10 cellular contexts compared by ENCODE assay signal in genomic region chr4:100106982-100107381, GRCh38.
DNase-seq lines count a peak whose midpoint lies in the region; ATAC-seq and TF ChIP-seq lines count a peak whose summit lies in the region.
"Had no signal": no experiment of that assay in that cellular context is flagged by ENCODE, and none has a peak within 500 bp of the region (broad histone marks: within the 10 kb centered on the region; RNA-seq: fewer than 3 reads in every experiment).

No MANE protein-coding gene starts in this region.

- H3K36me3 Mint-ChIP-seq in activated naive CD4-positive, alpha-beta T cell treated with anti-CD3 and anti-CD28 coated beads, Interleukin-2, amount 50 U/mL, for 72 hours = no peaks in the 10 kb centered on the region
- H3K36me3 Mint-ChIP-seq in T-cell = no peaks in the 10 kb centered on the region

- H3K4me1 ChIP-seq in spleen = peaks cover 0 to 21% (median 9%) of the 10 kb centered on the region in 6 donors

- no peaks in the 10 kb centered on the region for H3K9me3 ChIP-seq in spleen

- no peak overlapping the region for H3K4me3 ChIP-seq in spleen

- no peaks in the 10 kb centered on the region for H3K36me3 ChIP-seq in spleen

- H3K4me3 Mint-ChIP-seq in T-cell = no peak overlapping the region
- H3K4me3 Mint-ChIP-seq: endodermal cell had no signal

- no peak for TF ChIP-seq CTCF in spleen (IDR thresholded peaks at IDR 0.05 in 8 of 11, conservative IDR thresholded peaks at IDR 0.05 in 3 of 11)

- CTCF ChIA-PET in T-cell (lab: Charles Lee) = interaction anchor here (0.8 to 3.6 kb wide), 3 partner anchors 8 to 14 kb away, joined by 3 to 22 read pairs (median 7); no protein-coding TSS in a partner anchor

- ATAC-seq in activated naive CD4-positive, alpha-beta T cell treated with anti-CD3 and anti-CD28 coated beads, Interleukin-2, amount 50 U/mL, for 72 hours = peak; percentile 71 to 84
- ATAC-seq in HG03064 (IDR thresholded peaks at IDR 0.05; ENCODE audit: low read depth, unreplicated experiment) = peak; percentile 100
- ATAC-seq in T-cell (replicated peaks in 1 of 4) = peak; percentile 63 to 96 (median 80)

- H3K27me3 ChIP-seq in spleen (replicated peaks in 1 of 7) = no peaks in the 10 kb centered on the region

- POLR2A ChIA-PET in T-cell (lab: Charles Lee) = no interaction called here

- H3K27ac ChIP-seq in spleen = no peak overlapping the region

- WGBS in spleen, 5 donors = 11 to 38% (median 24%) methylated on average over 1 of the region's 1 CpG

- intact Hi-C loops in spleen (cut with DNase I; ENCODE audit: low total_unique reads) = no loop called here

- H3K9me3 Mint-ChIP-seq in activated naive CD4-positive, alpha-beta T cell treated with anti-CD3 and anti-CD28 coated beads, Interleukin-2, amount 50 U/mL, for 72 hours = peaks cover 0 to 4% of the 10 kb centered on the region in 2 donors
- no peaks in the 10 kb centered on the region for H3K9me3 Mint-ChIP-seq in T-cell

- no peaks in the 10 kb centered on the region for H3K27me3 Mint-ChIP-seq in T-cell

- H3K27ac Mint-ChIP-seq in activated naive CD4-positive, alpha-beta T cell treated with anti-CD3 and anti-CD28 coated beads, Interleukin-2, amount 50 U/mL, for 72 hours = no peak overlapping the region
- H3K27ac Mint-ChIP-seq in T-cell = peak overlapping the region in 1 of 2 donors; percentile 51
- H3K27ac Mint-ChIP-seq: endodermal cell had no signal

- no peak for DNase-seq in activated naive CD4-positive, alpha-beta T cell treated with anti-CD3 and anti-CD28 coated beads, Interleukin-2, amount 50 U/mL, for 72 hours (ENCODE audit: low spot score in 2 of 2)
- DNase-seq in activated naive CD4-positive, alpha-beta T cell treated with anti-CD3 and anti-CD28 coated beads, Interleukin-2, amount 50 U/mL, for 16 hours = no peak
- DNase-seq in T-cell (peak in 19 of 34 experiments; percentile 4 to 41 (median 14)), anterior cingulate cortex (lab: John Stamatoyannopoulos, UW) (no peak), middle frontal gyrus (ENCODE audit: extremely low spot score, low spot score) (no peak), spleen (no peak)
- no peak for DNase-seq in stimulated activated CD4-positive, alpha-beta T cell treated with anti-CD3 and anti-CD28 coated beads, Interleukin-2, amount 100 ng/mL, for 48 hours
- DNase-seq: endodermal cell, IMR-90 had no signal

- TF ChIP-seq POLR2A in spleen (IDR thresholded peaks at IDR 0.05) = no peak

- peaks cover 13 to 16% (median 13%) of the 10 kb centered on the region in 3 donors for H3K4me1 Mint-ChIP-seq in T-cell

Comparison
In these comparisons a context has a peak if more than half of its experiments do, and no peak if none do; other contexts are left out.
1. DNase-seq: peak in T-cell (19 of 34); none in activated naive CD4-positive, alpha-beta T cell treated with anti-CD3 and anti-CD28 coated beads, Interleukin-2, amount 50 U/mL, for 72 hours (0 of 2), activated naive CD4-positive, alpha-beta T cell treated with anti-CD3 and anti-CD28 coated beads, Interleukin-2, amount 50 U/mL, for 16 hours (single experiment), anterior cingulate cortex (0 of 58), middle frontal gyrus (single experiment), stimulated activated CD4-positive, alpha-beta T cell treated with anti-CD3 and anti-CD28 coated beads, Interleukin-2, amount 100 ng/mL, for 48 hours (0 of 2) and spleen (single experiment).
2. Peak in every context shown above with its lines, with median percentiles within 50 percentile points of each other: ATAC-seq.